Comparison of ENCODE assay signal across 19 cellular contexts in genomic region chr6:126664271-126664670, GRCh38.
"Had no signal": no experiment of that assay in that cellular context is flagged by ENCODE, and none has a peak within 500 bp of the region (broad histone marks: within the 10 kb centered on the region; RNA-seq: fewer than 3 reads in every experiment).

No MANE protein-coding gene starts in this region.

- H3K36me3 Mint-ChIP-seq: activated naive CD8-positive, alpha-beta T cell treated with anti-CD3 and anti-CD28 coated beads, Interleukin-2, amount 10 ng/mL, durations not matched to agents 7 days and 5 days; memory B cell; natural killer cell had no signal

- H3K9me3 Mint-ChIP-seq: activated B cell treated with CpG ODN at 0.5 μM for 24 hours; activated CD4-positive, alpha-beta T cell treated with anti-CD3 and anti-CD28 coated beads, Interleukin-2, amount 10 ng/mL, durations not matched to agents 7 days and 5 days; activated naive CD8-positive, alpha-beta T cell treated with anti-CD3 and anti-CD28 coated beads, Interleukin-2, amount 10 ng/mL, durations not matched to agents 7 days and 5 days; activated T-helper 1 cell treated with anti-CD3 and anti-CD28 coated beads, Interleukin-12 subunit alpha, Interleukin-12 subunit beta, Interleukin-2, Interleukin-4 antibody, amounts not matched to agents 30 ng/mL and 10 ng/mL and 1 ng/mL, durations not matched to agents 14 hours and 24 hours and 36 hours; dendritic cell treated with granulocyte-macrophage colony-stimulating factor and Interleukin-4, amounts not matched to agents 40 ng/mL and 50 ng/mL, for 4 days; memory B cell; T-helper 2 cell treated with Interferon-gamma antibody and Interleukin-4, amounts not matched to agents 5 μg/mL and 100 μg/mL, for 36 hours had no signal

- H3K36me3 ChIP-seq: left ventricle myocardium inferior, right lobe of liver, thyroid gland had no signal

- H3K4me1 ChIP-seq: left ventricle myocardium inferior, right lobe of liver, thyroid gland had no signal

- H3K27me3 Mint-ChIP-seq: activated B cell treated with CpG ODN at 0.5 μM for 24 hours; activated CD4-positive, alpha-beta T cell treated with anti-CD3 and anti-CD28 coated beads, Interleukin-2, amount 10 ng/mL, durations not matched to agents 7 days and 5 days; activated naive CD8-positive, alpha-beta T cell treated with anti-CD3 and anti-CD28 coated beads, Interleukin-2, amount 10 ng/mL, durations not matched to agents 7 days and 5 days; dendritic cell treated with granulocyte-macrophage colony-stimulating factor and Interleukin-4, amounts not matched to agents 40 ng/mL and 50 ng/mL, for 4 days; memory B cell had no signal

- H3K27ac ChIP-seq: left ventricle myocardium inferior, right lobe of liver, thyroid gland had no signal

- H3K9me3 ChIP-seq: right lobe of liver, thyroid gland had no signal

- DNase-seq: activated B cell treated with CpG ODN at 0.5 μM for 24 hours; activated CD4-positive, alpha-beta T cell treated with anti-CD3 and anti-CD28 coated beads, Interleukin-2, amount 10 ng/mL, durations not matched to agents 7 days and 5 days; activated CD8-positive, alpha-beta memory T cell treated with anti-CD3 and anti-CD28 coated beads for 24 hours; activated naive CD4-positive, alpha-beta T cell; activated naive CD8-positive, alpha-beta T cell treated with anti-CD3 and anti-CD28 coated beads, Interleukin-2, amount 10 ng/mL, durations not matched to agents 7 days and 5 days; anterior cingulate cortex; effector memory CD4-positive, alpha-beta T cell; hypothalamus; kidney; left ventricle myocardium inferior; natural killer cell; right lobe of liver; stimulated activated CD4-positive, alpha-beta T cell treated with anti-CD3 and anti-CD28 coated beads, Interleukin-1b, Interleukin-23, amount 100 ng/mL, for 48 hours; SW 1271; thyroid gland had no signal

- H3K27ac Mint-ChIP-seq: activated B cell treated with CpG ODN at 0.5 μM for 24 hours; activated CD4-positive, alpha-beta T cell treated with anti-CD3 and anti-CD28 coated beads, Interleukin-2, amount 10 ng/mL, durations not matched to agents 7 days and 5 days; activated naive CD8-positive, alpha-beta T cell treated with anti-CD3 and anti-CD28 coated beads, Interleukin-2, amount 10 ng/mL, durations not matched to agents 7 days and 5 days; activated T-helper 1 cell treated with anti-CD3 and anti-CD28 coated beads, Interleukin-12 subunit alpha, Interleukin-12 subunit beta, Interleukin-2, Interleukin-4 antibody, amounts not matched to agents 30 ng/mL and 10 ng/mL and 1 ng/mL, durations not matched to agents 14 hours and 24 hours and 36 hours; dendritic cell treated with granulocyte-macrophage colony-stimulating factor and Interleukin-4, amounts not matched to agents 40 ng/mL and 50 ng/mL, for 4 days; memory B cell; natural killer cell; T-helper 2 cell treated with Interferon-gamma antibody and Interleukin-4, amounts not matched to agents 5 μg/mL and 100 μg/mL, for 36 hours had no signal

- H3K4me1 Mint-ChIP-seq: activated B cell treated with CpG ODN at 0.5 μM for 24 hours; activated CD4-positive, alpha-beta T cell treated with anti-CD3 and anti-CD28 coated beads, Interleukin-2, amount 10 ng/mL, durations not matched to agents 7 days and 5 days; activated naive CD8-positive, alpha-beta T cell treated with anti-CD3 and anti-CD28 coated beads, Interleukin-2, amount 10 ng/mL, durations not matched to agents 7 days and 5 days; memory B cell; natural killer cell had no signal

- H3K4me3 Mint-ChIP-seq: activated B cell treated with CpG ODN at 0.5 μM for 24 hours; activated CD4-positive, alpha-beta T cell treated with anti-CD3 and anti-CD28 coated beads, Interleukin-2, amount 10 ng/mL, durations not matched to agents 7 days and 5 days; activated naive CD8-positive, alpha-beta T cell treated with anti-CD3 and anti-CD28 coated beads, Interleukin-2, amount 10 ng/mL, durations not matched to agents 7 days and 5 days; activated T-helper 1 cell treated with anti-CD3 and anti-CD28 coated beads, Interleukin-12 subunit alpha, Interleukin-12 subunit beta, Interleukin-2, Interleukin-4 antibody, amounts not matched to agents 30 ng/mL and 10 ng/mL and 1 ng/mL, durations not matched to agents 14 hours and 24 hours and 36 hours; dendritic cell treated with granulocyte-macrophage colony-stimulating factor and Interleukin-4, amounts not matched to agents 40 ng/mL and 50 ng/mL, for 4 days; memory B cell; natural killer cell; T-helper 2 cell treated with Interferon-gamma antibody and Interleukin-4, amounts not matched to agents 5 μg/mL and 100 μg/mL, for 36 hours had no signal

- ATAC-seq: natural killer cell, right lobe of liver had no signal

- H3K27me3 ChIP-seq: right lobe of liver, thyroid gland had no signal

- H3K4me3 ChIP-seq: left ventricle myocardium inferior, right lobe of liver, thyroid gland had no signal
